ENCODE assay signal across 26 cellular contexts in genomic region chr5:27387535-27388073, GRCh38.
"Had no signal": no experiment of that assay in that cellular context is flagged by ENCODE, and none has a peak within 500 bp of the region (broad histone marks: within the 10 kb centered on the region; RNA-seq: fewer than 3 reads in every experiment).

No MANE protein-coding gene starts in this region.

- H3K36me3 ChIP-seq: gastrocnemius medialis, right atrium auricular region, stomach, suprapubic skin, tibial artery, upper lobe of right lung had no signal

- H3K27ac Mint-ChIP-seq: activated B cell treated with CpG ODN at 0.5 μM for 24 hours; activated CD8-positive, alpha-beta memory T cell treated with anti-CD3 and anti-CD28 coated beads, Interleukin-2, amount 10 ng/mL, durations not matched to agents 7 days and 5 days; activated CD8-positive, alpha-beta T cell treated with anti-CD3 and anti-CD28 coated beads, Interleukin-2, amount 10 ng/mL, durations not matched to agents 7 days and 5 days; activated naive CD4-positive, alpha-beta T cell treated with anti-CD3 and anti-CD28 coated beads, Interleukin-2, amount 50 U/mL, for 24 hours; activated T-helper 2 cell treated with anti-CD3 and anti-CD28 coated beads, Interferon-gamma antibody, Interleukin-2, Interleukin-4, amounts not matched to agents 10 μg/mL and 5 μg/mL and 100 μg/mL, durations not matched to agents 14 hours and 24 hours and 36 hours; dendritic cell treated with granulocyte-macrophage colony-stimulating factor and Interleukin-4, amounts not matched to agents 40 ng/mL and 50 ng/mL, for 4 days; naive B cell; stimulated activated naive B cell treated with anti-CD40 and anti-IgM and Interleukin-4, amounts not matched to agents 10 μg/mL and 1 μg/mL and 100 μg/mL, for 72 hours; T-helper 17 cell had no signal

- ATAC-seq: activated CD8-positive, alpha-beta memory T cell treated with anti-CD3 and anti-CD28 coated beads, Interleukin-2, amount 10 ng/mL, durations not matched to agents 7 days and 5 days; activated CD8-positive, alpha-beta T cell treated with anti-CD3 and anti-CD28 coated beads, Interleukin-2, amount 10 ng/mL, durations not matched to agents 7 days and 5 days; gastrocnemius medialis; left cardiac atrium; left ventricle myocardium superior; stimulated activated naive B cell treated with anti-CD40 and anti-IgM and Interleukin-4, amounts not matched to agents 10 μg/mL and 1 μg/mL and 100 μg/mL, for 72 hours; T-helper 17 cell; upper lobe of right lung had no signal

- H3K9me3 ChIP-seq: gastrocnemius medialis, right atrium auricular region, stomach, suprapubic skin, tibial artery, upper lobe of right lung had no signal

- H3K9me3 Mint-ChIP-seq: activated B cell treated with CpG ODN at 0.5 μM for 24 hours had no signal

- H3K36me3 Mint-ChIP-seq: activated CD8-positive, alpha-beta memory T cell treated with anti-CD3 and anti-CD28 coated beads, Interleukin-2, amount 10 ng/mL, durations not matched to agents 7 days and 5 days; activated naive CD4-positive, alpha-beta T cell treated with anti-CD3 and anti-CD28 coated beads, Interleukin-2, amount 50 U/mL, for 24 hours; naive B cell; stimulated activated naive B cell treated with anti-CD40 and anti-IgM and Interleukin-4, amounts not matched to agents 10 μg/mL and 1 μg/mL and 100 μg/mL, for 72 hours had no signal

- DNase-seq: activated B cell treated with CpG ODN at 0.5 μM for 24 hours; activated CD8-positive, alpha-beta memory T cell treated with anti-CD3 and anti-CD28 coated beads, Interleukin-2, amount 10 ng/mL, durations not matched to agents 7 days and 5 days; activated CD8-positive, alpha-beta T cell treated with anti-CD3 and anti-CD28 coated beads, Interleukin-2, amount 10 ng/mL, durations not matched to agents 7 days and 5 days; activated T-cell treated with anti-CD3 and anti-CD28 coated beads, Interleukin-2, amount 50 U/mL, for 48 hours; anterior cingulate cortex; effector CD4-positive, alpha-beta T cell; gastrocnemius medialis; glutamatergic neuron; left cardiac atrium; left ventricle myocardium superior; naive B cell; stimulated activated CD4-positive, alpha-beta T cell treated with anti-CD3 and anti-CD28 coated beads, Interleukin-15, amount 100 ng/mL, for 24 hours; stimulated activated CD4-positive, alpha-beta T cell treated with anti-CD3 and anti-CD28 coated beads, Interleukin-2, amount 100 ng/mL, for 24 hours; stimulated activated naive B cell treated with anti-CD40 and anti-IgM and Interleukin-4, amounts not matched to agents 10 μg/mL and 1 μg/mL and 100 μg/mL, for 72 hours; stomach; T-helper 17 cell; T1000; tibial artery; upper lobe of right lung had no signal

- H3K4me1 Mint-ChIP-seq: activated B cell treated with CpG ODN at 0.5 μM for 24 hours; activated CD8-positive, alpha-beta memory T cell treated with anti-CD3 and anti-CD28 coated beads, Interleukin-2, amount 10 ng/mL, durations not matched to agents 7 days and 5 days; activated naive CD4-positive, alpha-beta T cell treated with anti-CD3 and anti-CD28 coated beads, Interleukin-2, amount 50 U/mL, for 24 hours; central memory CD8-positive, alpha-beta T cell; naive B cell; stimulated activated naive B cell treated with anti-CD40 and anti-IgM and Interleukin-4, amounts not matched to agents 10 μg/mL and 1 μg/mL and 100 μg/mL, for 72 hours; T-helper 17 cell had no signal

- H3K27me3 ChIP-seq: gastrocnemius medialis, right atrium auricular region, stomach, suprapubic skin, tibial artery, upper lobe of right lung had no signal

- H3K4me3 ChIP-seq: gastrocnemius medialis, right atrium auricular region, stomach, suprapubic skin, tibial artery, upper lobe of right lung had no signal

- H3K27ac ChIP-seq: epithelial cell of prostate, gastrocnemius medialis, right atrium auricular region, stomach, suprapubic skin, tibial artery, upper lobe of right lung had no signal

- H3K4me1 ChIP-seq: gastrocnemius medialis, right atrium auricular region, stomach, suprapubic skin, tibial artery, upper lobe of right lung had no signal

- H3K27me3 Mint-ChIP-seq: activated B cell treated with CpG ODN at 0.5 μM for 24 hours; activated CD8-positive, alpha-beta memory T cell treated with anti-CD3 and anti-CD28 coated beads, Interleukin-2, amount 10 ng/mL, durations not matched to agents 7 days and 5 days; activated naive CD4-positive, alpha-beta T cell treated with anti-CD3 and anti-CD28 coated beads, Interleukin-2, amount 50 U/mL, for 24 hours; central memory CD8-positive, alpha-beta T cell; dendritic cell treated with granulocyte-macrophage colony-stimulating factor and Interleukin-4, amounts not matched to agents 40 ng/mL and 50 ng/mL, for 4 days; naive B cell; stimulated activated naive B cell treated with anti-CD40 and anti-IgM and Interleukin-4, amounts not matched to agents 10 μg/mL and 1 μg/mL and 100 μg/mL, for 72 hours; T-helper 17 cell had no signal

- H3K4me3 Mint-ChIP-seq: activated B cell treated with CpG ODN at 0.5 μM for 24 hours; activated CD8-positive, alpha-beta memory T cell treated with anti-CD3 and anti-CD28 coated beads, Interleukin-2, amount 10 ng/mL, durations not matched to agents 7 days and 5 days; activated CD8-positive, alpha-beta T cell treated with anti-CD3 and anti-CD28 coated beads, Interleukin-2, amount 10 ng/mL, durations not matched to agents 7 days and 5 days; activated naive CD4-positive, alpha-beta T cell treated with anti-CD3 and anti-CD28 coated beads, Interleukin-2, amount 50 U/mL, for 24 hours; central memory CD8-positive, alpha-beta T cell; dendritic cell treated with granulocyte-macrophage colony-stimulating factor and Interleukin-4, amounts not matched to agents 40 ng/mL and 50 ng/mL, for 4 days; naive B cell; stimulated activated naive B cell treated with anti-CD40 and anti-IgM and Interleukin-4, amounts not matched to agents 10 μg/mL and 1 μg/mL and 100 μg/mL, for 72 hours; T-helper 17 cell had no signal
